ENCODE assay signal across 26 cellular contexts in genomic region chr1:65221638-65222421, GRCh38.
DNase-seq lines count a peak whose midpoint lies in the region; ATAC-seq lines count a peak whose summit lies in the region.
"Had no signal": no experiment of that assay in that cellular context is flagged by ENCODE, and none has a peak within 500 bp of the region (broad histone marks: within the 10 kb centered on the region; RNA-seq: fewer than 3 reads in every experiment).

No MANE protein-coding gene starts in this region.

- intact Hi-C loops in left colon (cut with DNase I, micrococcal nuclease), result no loop called here

- ATAC-seq in left colon (peak; percentile 70), GM21786 (IDR thresholded peaks at IDR 0.05; ENCODE audit: unreplicated experiment) (no peak)
- ATAC-seq: Panc1 had no signal

- peak; percentile 23 for DNase-seq in NCI-H2029 (lab: John Stamatoyannopoulos, UW)
- no peak for DNase-seq in NCI-H2029 treated with DMSO at 0.1 percent for 48 hours (lab: John Stamatoyannopoulos, UW)
- DNase-seq in DMS153 (lab: John Stamatoyannopoulos, UW), result peak; percentile 62
- DNase-seq in NCI-H82 (lab: John Stamatoyannopoulos, UW), result peak; percentile 85
- DNase-seq in left colon, result no peak
- no peak for DNase-seq in CD1c-positive myeloid dendritic cell (ENCODE audit: extremely low spot score)
- DNase-seq in cerebellar nuclear complex (lab: John Stamatoyannopoulos, UW), result no peak
- DNase-seq: activated CD4-positive, alpha-beta memory T cell treated with anti-CD3 and anti-CD28 coated beads, Interleukin-2, amount 10 ng/mL, durations not matched to agents 7 days and 5 days; activated CD4-positive, CD25-positive, alpha-beta regulatory T cell treated with anti-CD3 and anti-CD28 coated beads, Interleukin-2, amount 50 U/mL, for 72 hours; activated CD8-positive, alpha-beta memory T cell treated with anti-CD3 and anti-CD28 coated beads, Interleukin-2, amount 50 U/mL, for 48 hours; activated naive CD4-positive, alpha-beta T cell treated with Interleukin-2 at 50 U/mL for 16 hours; CD4-positive, alpha-beta T cell; cortex of kidney; effector memory CD4-positive, alpha-beta T cell; glutamatergic neuron; IMR-90; left ventricle myocardium inferior; mesenchymal stem cell; MV-4-11; NCI-H1436 treated with DMSO at 0.1 percent for 48 hours; posterior cingulate gyrus; Right ventricle myocardium superior; stimulated activated naive CD4-positive, alpha-beta T cell treated with Interleukin-2 at 50 U/mL for 16 hours; testis had no signal

Comparison
In these comparisons a context has a peak if more than half of its experiments do, and no peak if none do; other contexts are left out.
1. DNase-seq: peak in NCI-H2029 (single experiment), DMS153 (single experiment) and NCI-H82 (single experiment); none in NCI-H2029 treated with DMSO at 0.1 percent for 48 hours (single experiment), left colon (0 of 2), CD1c-positive myeloid dendritic cell (single experiment) and cerebellar nuclear complex (0 of 2).